In genomic region chr2:151976945-151977353, GRCh38 we compare ENCODE assay signal across 13 cellular contexts.
DNase-seq lines count a peak whose midpoint lies in the region; ATAC-seq and TF ChIP-seq lines count a peak whose summit lies in the region.
"Had no signal": no experiment of that assay in that cellular context is flagged by ENCODE, and none has a peak within 500 bp of the region (broad histone marks: within the 10 kb centered on the region; RNA-seq: fewer than 3 reads in every experiment).

No MANE protein-coding gene starts in this region.

- H3K4me2 ChIP-seq in GM23338: no peak overlapping the region

- no peak overlapping the region for H3K27ac ChIP-seq in GM23338 (ENCODE audit: low read depth)
- H3K27ac ChIP-seq: 22Rv1, left ventricle myocardium inferior had no signal

- H3K27ac Mint-ChIP-seq in activated CD4-positive, alpha-beta T cell treated with anti-CD3 and anti-CD28 coated beads for 36 hours: no peak overlapping the region
- H3K27ac Mint-ChIP-seq in activated T-cell treated with anti-CD3 and anti-CD28 coated beads, Interleukin-2, amount 50 U/mL, for 72 hours: peak overlapping the region; percentile 43
- H3K27ac Mint-ChIP-seq in GM23338: no peak overlapping the region

- peak; percentile 47 for DNase-seq in activated CD4-positive, alpha-beta T cell treated with anti-CD3 and anti-CD28 coated beads for 36 hours
- no peak for DNase-seq in activated CD4-positive, alpha-beta T cell treated with anti-CD3 and anti-CD28 coated beads, Interleukin-2, amount 50 U/mL, for 1 hour
- DNase-seq in activated T-cell treated with anti-CD3 and anti-CD28 coated beads, Interleukin-2, amount 50 U/mL, for 72 hours: peak; percentile 18 to 43
- DNase-seq in middle frontal gyrus (ENCODE audit: extremely low spot score, low spot score) (no peak), GM23338 (ENCODE audit: low spot score) (no peak), RPMI8226 (no peak)
- DNase-seq: activated CD4-positive, CD25-positive, alpha-beta regulatory T cell; DMS 273 treated with DMSO at 0.1 percent for 48 hours; left ventricle myocardium inferior; NCI-H2107 had no signal

- POLR2A ChIA-PET in activated CD4-positive, alpha-beta T cell treated with anti-CD3 and anti-CD28 coated beads for 36 hours (lab: Charles Lee): interaction anchor here (0.6 kb wide), 1 partner anchor 21 kb away, joined by 6 read pairs; no protein-coding TSS in a partner anchor

- H3K9me3 Mint-ChIP-seq in activated CD4-positive, alpha-beta T cell treated with anti-CD3 and anti-CD28 coated beads for 36 hours (ENCODE audit: low read depth): no peaks in the 10 kb centered on the region
- H3K9me3 Mint-ChIP-seq in activated T-cell treated with anti-CD3 and anti-CD28 coated beads, Interleukin-2, amount 50 U/mL, for 72 hours: peaks cover 0 to 1% of the 10 kb centered on the region in 2 donors
- no peaks in the 10 kb centered on the region for H3K9me3 Mint-ChIP-seq in GM23338

- intact Hi-C loops in activated CD4-positive, alpha-beta T cell treated with anti-CD3 and anti-CD28 coated beads for 36 hours (cut with DNase I, micrococcal nuclease): no loop called here

- H3K4me3 ChIP-seq in GM23338: no peak overlapping the region
- H3K4me3 ChIP-seq: left ventricle myocardium inferior had no signal

- TF ChIP-seq CTCF in GM23338 (conservative IDR thresholded peaks at IDR 0.05; ENCODE audit: low read depth in 2 of 2): no peak

- no peaks in the 10 kb centered on the region for H3K27me3 Mint-ChIP-seq in activated CD4-positive, alpha-beta T cell treated with anti-CD3 and anti-CD28 coated beads for 36 hours
- H3K27me3 Mint-ChIP-seq in activated T-cell treated with anti-CD3 and anti-CD28 coated beads, Interleukin-2, amount 50 U/mL, for 72 hours (ENCODE audit: low read depth): peaks cover 27% of the 10 kb centered on the region
- no peaks in the 10 kb centered on the region for H3K27me3 Mint-ChIP-seq in GM23338 (ENCODE audit: insufficient read depth, low read depth, poor library complexity)

- H2AFZ ChIP-seq in GM23338: no peak overlapping the region

- no peaks in the 10 kb centered on the region for H3K79me2 ChIP-seq in GM23338 (replicated peaks; ENCODE audit: insufficient read depth)

- CTCF ChIA-PET in activated CD4-positive, alpha-beta T cell treated with anti-CD3 and anti-CD28 coated beads for 36 hours (lab: Charles Lee): interaction anchor here (1.1 to 1.8 kb wide), 2 partner anchors 10 to 21 kb away, joined by 4 to 5 read pairs; no protein-coding TSS in a partner anchor

- no peaks in the 10 kb centered on the region for H3K36me3 ChIP-seq in GM23338 (ENCODE audit: insufficient read depth)
- H3K36me3 ChIP-seq: left ventricle myocardium inferior had no signal

- no peaks in the 10 kb centered on the region for H4K20me1 ChIP-seq in GM23338 (replicated peaks; ENCODE audit: insufficient read depth)

- peaks cover 4% of the 10 kb centered on the region for H3K4me1 Mint-ChIP-seq in activated CD4-positive, alpha-beta T cell treated with anti-CD3 and anti-CD28 coated beads for 36 hours
- peaks cover 24% of the 10 kb centered on the region for H3K4me1 Mint-ChIP-seq in activated T-cell treated with anti-CD3 and anti-CD28 coated beads, Interleukin-2, amount 50 U/mL, for 72 hours (ENCODE audit: low read depth)
- H3K4me1 Mint-ChIP-seq in GM23338: peaks cover 31% of the 10 kb centered on the region

- H3K36me3 Mint-ChIP-seq in activated CD4-positive, alpha-beta T cell treated with anti-CD3 and anti-CD28 coated beads for 36 hours (ENCODE audit: low read depth): no peaks in the 10 kb centered on the region
- no peaks in the 10 kb centered on the region for H3K36me3 Mint-ChIP-seq in activated T-cell treated with anti-CD3 and anti-CD28 coated beads, Interleukin-2, amount 50 U/mL, for 72 hours (ENCODE audit: insufficient read depth in 2 of 2)
- H3K36me3 Mint-ChIP-seq in GM23338 (ENCODE audit: low read depth): no peaks in the 10 kb centered on the region

- no peaks in the 10 kb centered on the region for H3K9me2 ChIP-seq in GM23338 (ENCODE audit: insufficient read depth)

- H3K27me3 ChIP-seq in GM23338 (ENCODE audit: insufficient read depth): no peaks in the 10 kb centered on the region

- peak; percentile 75 for ATAC-seq in activated CD4-positive, alpha-beta T cell treated with anti-CD3 and anti-CD28 coated beads for 36 hours
- peak; percentile 90 for ATAC-seq in GM19452 (IDR thresholded peaks at IDR 0.05; ENCODE audit: unreplicated experiment)
- ATAC-seq in HG02885 (IDR thresholded peaks at IDR 0.05; ENCODE audit: poor library complexity, unreplicated experiment): peak; percentile 81
- ATAC-seq in activated T-cell treated with anti-CD3 and anti-CD28 coated beads, Interleukin-2, amount 50 U/mL, for 72 hours (replicated peaks in 1 of 2): peak; percentile 88 to 91
- ATAC-seq in GM23338: no peak

- no peak overlapping the region for H3K4me3 Mint-ChIP-seq in activated CD4-positive, alpha-beta T cell treated with anti-CD3 and anti-CD28 coated beads for 36 hours
- no peak overlapping the region for H3K4me3 Mint-ChIP-seq in activated T-cell treated with anti-CD3 and anti-CD28 coated beads, Interleukin-2, amount 50 U/mL, for 72 hours
- no peak overlapping the region for H3K4me3 Mint-ChIP-seq in GM23338

- H3K4me1 ChIP-seq in GM23338 (ENCODE audit: insufficient read depth): peaks cover 16% of the 10 kb centered on the region; the same call in 1 of the 2 replicates
- H3K4me1 ChIP-seq: left ventricle myocardium inferior had no signal

- no peaks in the 10 kb centered on the region for H3F3A ChIP-seq in GM23338 (replicated peaks; ENCODE audit: low read depth)

TF ChIP-seq in GM23338, 12 proteins besides CTCF, POLR2A, EP300 and RAD21:
- no peak for TF ChIP-seq ZNF462 (CRISPR knock-in tag; IDR thresholded peaks at IDR 0.05)

Comparison
In these comparisons a context has a peak if more than half of its experiments do, and no peak if none do; other contexts are left out.
1. DNase-seq: peak in activated CD4-positive, alpha-beta T cell treated with anti-CD3 and anti-CD28 coated beads for 36 hours (single experiment) and activated T-cell treated with anti-CD3 and anti-CD28 coated beads, Interleukin-2, amount 50 U/mL, for 72 hours (2 of 2); none in activated CD4-positive, alpha-beta T cell treated with anti-CD3 and anti-CD28 coated beads, Interleukin-2, amount 50 U/mL, for 1 hour (single experiment), middle frontal gyrus (single experiment), GM23338 (single experiment) and RPMI8226 (single experiment).